1 cellular context compared by ENCODE assay signal in the genomic region with DNA sequence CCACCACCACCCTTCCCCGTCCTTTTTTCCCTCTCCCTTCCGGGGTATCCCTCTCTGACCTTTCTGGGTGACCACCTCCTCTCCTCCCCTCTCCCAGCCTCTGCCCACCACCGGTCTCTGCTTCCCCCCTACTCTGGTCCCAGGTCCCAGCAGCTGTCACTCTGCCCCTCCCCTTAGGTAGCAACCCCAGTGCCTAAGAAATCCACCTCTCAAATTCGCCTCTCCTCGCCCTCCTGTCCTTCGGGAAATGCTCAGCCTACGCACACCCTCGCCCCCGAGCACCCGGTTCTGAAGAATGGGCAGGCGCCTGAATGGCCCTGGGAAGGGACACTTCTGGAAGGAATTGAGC.
A peak's percentile ranks its signal among the peaks of the same experiment; 100 is the strongest.
TF ChIP-seq lines count a peak whose summit lies in the region.

No MANE protein-coding gene starts in this region.

TF ChIP-seq in neural cell, 6 proteins besides CTCF, POLR2A, EP300 and RAD21:
- TF ChIP-seq, protein P1, sequence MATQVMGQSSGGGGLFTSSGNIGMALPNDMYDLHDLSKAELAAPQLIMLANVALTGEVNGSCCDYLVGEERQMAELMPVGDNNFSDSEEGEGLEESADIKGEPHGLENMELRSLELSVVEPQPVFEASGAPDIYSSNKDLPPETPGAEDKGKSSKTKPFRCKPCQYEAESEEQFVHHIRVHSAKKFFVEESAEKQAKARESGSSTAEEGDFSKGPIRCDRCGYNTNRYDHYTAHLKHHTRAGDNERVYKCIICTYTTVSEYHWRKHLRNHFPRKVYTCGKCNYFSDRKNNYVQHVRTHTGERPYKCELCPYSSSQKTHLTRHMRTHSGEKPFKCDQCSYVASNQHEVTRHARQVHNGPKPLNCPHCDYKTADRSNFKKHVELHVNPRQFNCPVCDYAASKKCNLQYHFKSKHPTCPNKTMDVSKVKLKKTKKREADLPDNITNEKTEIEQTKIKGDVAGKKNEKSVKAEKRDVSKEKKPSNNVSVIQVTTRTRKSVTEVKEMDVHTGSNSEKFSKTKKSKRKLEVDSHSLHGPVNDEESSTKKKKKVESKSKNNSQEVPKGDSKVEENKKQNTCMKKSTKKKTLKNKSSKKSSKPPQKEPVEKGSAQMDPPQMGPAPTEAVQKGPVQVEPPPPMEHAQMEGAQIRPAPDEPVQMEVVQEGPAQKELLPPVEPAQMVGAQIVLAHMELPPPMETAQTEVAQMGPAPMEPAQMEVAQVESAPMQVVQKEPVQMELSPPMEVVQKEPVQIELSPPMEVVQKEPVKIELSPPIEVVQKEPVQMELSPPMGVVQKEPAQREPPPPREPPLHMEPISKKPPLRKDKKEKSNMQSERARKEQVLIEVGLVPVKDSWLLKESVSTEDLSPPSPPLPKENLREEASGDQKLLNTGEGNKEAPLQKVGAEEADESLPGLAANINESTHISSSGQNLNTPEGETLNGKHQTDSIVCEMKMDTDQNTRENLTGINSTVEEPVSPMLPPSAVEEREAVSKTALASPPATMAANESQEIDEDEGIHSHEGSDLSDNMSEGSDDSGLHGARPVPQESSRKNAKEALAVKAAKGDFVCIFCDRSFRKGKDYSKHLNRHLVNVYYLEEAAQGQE (IDR thresholded peaks at IDR 0.05; ENCODE audit: borderline replicate concordance) = no peak
- peak; percentile 62 for TF ChIP-seq EZH2 (IDR thresholded peaks at IDR 0.05; ENCODE audit: borderline replicate concordance, insufficient read depth, low read length, poor library complexity, severe bottlenecking)
